Comparison of ENCODE assay signal across 14 cellular contexts in genomic region chr1:61100578-61100977, GRCh38. TPM values are rescaled to one million over a fixed set of nuclear protein-coding genes. Genes with fewer than 3 reads are reported as not detected.
DNase-seq lines count a peak whose midpoint lies in the region; ATAC-seq and TF ChIP-seq lines count a peak whose summit lies in the region.
"Had no signal": no experiment of that assay in that cellular context is flagged by ENCODE, and none has a peak within 500 bp of the region (broad histone marks: within the 10 kb centered on the region; RNA-seq: fewer than 3 reads in every experiment).

No MANE protein-coding gene starts in this region.

- peaks cover 22% of the 10 kb centered on the region; the same call in 1 of the 2 replicates for H3K4me1 ChIP-seq in HEK293 (ENCODE audit: control insufficient read depth, insufficient read depth, low read length)
- peaks cover 0 to 32% of the 10 kb centered on the region in 2 donors for H3K4me1 ChIP-seq in ascending aorta
- H3K4me1 ChIP-seq in psoas muscle: peaks cover 76% of the 10 kb centered on the region
- H3K4me1 ChIP-seq: Caco-2 had no signal

- intact Hi-C loops in ascending aorta (cut with DNase I): no loop called here
- intact Hi-C loops in psoas muscle (cut with DNase I): no loop called here

- H3K4me3 ChIP-seq in HEK293 (ENCODE audit: low read depth, low read length) (no peak overlapping the region), ascending aorta (no peak overlapping the region), psoas muscle (peak overlapping the region; percentile 64)

- CTCF ChIA-PET in HEK293 (lab: Yijun Ruan, JAX): no interaction called here

- WGBS in psoas muscle, 3 donors: 91 to 98% (median 92%) methylated on average over 2 of the region's 2 CpGs

- no peak overlapping the region for H3K27ac ChIP-seq in HEK293 (ENCODE audit: extremely low read depth, low read depth, low read length)
- H3K27ac ChIP-seq in ascending aorta: peak overlapping the region; percentile 51 to 68
- H3K27ac ChIP-seq in psoas muscle: peak overlapping the region; percentile 82

- H3K9me3 ChIP-seq in HEK293 (ENCODE audit: control insufficient read depth, insufficient read depth, low read depth, low read length): no peaks in the 10 kb centered on the region
- H3K9me3 ChIP-seq in ascending aorta: no peaks in the 10 kb centered on the region
- H3K9me3 ChIP-seq in psoas muscle: no peaks in the 10 kb centered on the region
- H3K9me3 ChIP-seq: Caco-2 had no signal

- H3K27me3 ChIP-seq in ascending aorta (no peaks in the 10 kb centered on the region), psoas muscle (ENCODE audit: insufficient read depth in 3 of 3, low read length in 2 of 3) (no peaks in the 10 kb centered on the region)

- DNase-seq in ascending aorta (ENCODE audit: low spot score in 2 of 2): no peak
- DNase-seq in psoas muscle: no peak
- no peak for DNase-seq in islet precursor cell
- DNase-seq in anterior cingulate cortex (lab: John Stamatoyannopoulos, UW): no peak
- DNase-seq: C1 segment of cervical spinal cord; Caco-2; CD4-positive, alpha-beta memory T cell; DMS153; DND-41; GM23248; H7; HCEC 1CT had no signal

- H3K36me3 ChIP-seq in HEK293 (ENCODE audit: control insufficient read depth in 2 of 2, insufficient read depth in 1 of 2, low read length in 2 of 2) (no peaks in the 10 kb centered on the region; a peak in 1 of 3 replicates), ascending aorta (no peaks in the 10 kb centered on the region), psoas muscle (ENCODE audit: insufficient read depth in 1 of 2, low read depth in 1 of 2) (no peaks in the 10 kb centered on the region)

- TF ChIP-seq CTCF in HEK293 (tag by site-specific recombination; IDR thresholded peaks at IDR 0.05) (no peak), ascending aorta (IDR thresholded peaks at IDR 0.05) (no peak), psoas muscle (IDR thresholded peaks at IDR 0.05) (no peak)

- no peak for ATAC-seq in psoas muscle
- ATAC-seq in HG03342 (IDR thresholded peaks at IDR 0.05; ENCODE audit: unreplicated experiment): no peak

- POLR2A ChIA-PET in HEK293 (lab: Yijun Ruan, JAX): interaction anchor here (0.7 kb wide), 1 partner anchor 23 kb away, joined by 3 read pairs; no protein-coding TSS in a partner anchor

TF ChIP-seq in HEK293, 187 proteins besides CTCF, POLR2A, EP300 and RAD21:
- TF ChIP-seq FEZF1 (tag by site-specific recombination; IDR thresholded peaks at IDR 0.05) (no peak), TCF7L2 (IDR thresholded peaks at IDR 0.05; ENCODE audit: borderline replicate concordance, low read depth, low read length) (no peak), ZNF121 (tag by site-specific recombination; IDR thresholded peaks at IDR 0.05) (peak; percentile 85)

RNA-seq across cellular contexts. Expression of gene NFIA, which starts 18.2 kb away (rescaled TPM):
- 52.0 TPM for total RNA-seq in ascending aorta
- 10 to 100 TPM; 30.6 to 42.7 (median 42.3) TPM for total RNA-seq in psoas muscle
- polyA plus RNA-seq in psoas muscle: 10 to 100 TPM in 1 of 3 donors, 1 to 10 TPM in 2; 4.0 to 11.7 (median 4.2) TPM
